8 cellular contexts compared by ENCODE assay signal in genomic region chr12:98594050-98594853, GRCh38. TPM values are rescaled to one million over a fixed set of nuclear protein-coding genes. Genes with fewer than 3 reads are reported as not detected.
A peak's percentile ranks its signal among the peaks of the same experiment; 100 is the strongest.
DNase-seq lines count a peak whose midpoint lies in the region; ATAC-seq and TF ChIP-seq lines count a peak whose summit lies in the region.

No MANE protein-coding gene starts in this region.

- H3K4me3 ChIP-seq in NT2/D1 (ENCODE audit: insufficient read length, low read depth) (peak overlapping the region; percentile 100), brain microvascular endothelial cell (ENCODE audit: low read depth, low read length) (peak overlapping the region; percentile 100), kidney epithelial cell (ENCODE audit: low read depth, low read length) (peak overlapping the region; percentile 98)

- peak overlapping the region; percentile 95 for H3K27ac ChIP-seq in brain microvascular endothelial cell

- DNase-seq in CD14-positive monocyte (ENCODE audit: low spot score) (peak; percentile 61), NT2/D1 (ENCODE audit: low read depth, low spot score) (no peak), brain microvascular endothelial cell (no peak), kidney epithelial cell (ENCODE audit: low read depth) (no peak), Kasumi-1 (lab: John Stamatoyannopoulos, UW) (no peak), NCI-H2107 (lab: John Stamatoyannopoulos, UW) (no peak)
- DNase-seq in stimulated activated CD4-positive, alpha-beta T cell treated with anti-CD3 and anti-CD28 coated beads, TNF-alpha, amount 100 ng/mL, for 4 hours (ENCODE audit: low read depth in 3 of 3), result peak in 2 of 3 experiments; percentile 9 to 12

- intact Hi-C loops in CD14-positive monocyte (cut with micrococcal nuclease), result loop anchor here (2.0 to 5.0 kb wide), 2 partner anchors 51 to 53 kb away; partner anchors contain the start of genes APAF1 (in 2 of the 2) and IKBIP (in 1 of the 2)

- H3K36me3 ChIP-seq in NT2/D1 (ENCODE audit: insufficient read depth, insufficient read length, low read length), result peaks cover 53% of the 10 kb centered on the region
- H3K36me3 ChIP-seq in brain microvascular endothelial cell (replicated peaks), result peaks cover 40% of the 10 kb centered on the region
- peaks cover 2% of the 10 kb centered on the region for H3K36me3 ChIP-seq in kidney epithelial cell (ENCODE audit: control insufficient read depth, insufficient read depth, low read length)

- H3K9me3 ChIP-seq in NT2/D1 (ENCODE audit: insufficient read depth, low read length), result no peaks in the 10 kb centered on the region

- H3K27me3 Mint-ChIP-seq in CD14-positive monocyte (ENCODE audit: low read depth in 3 of 3), result peaks cover 2% of the 10 kb centered on the region in 3 donors

- H3K4me1 Mint-ChIP-seq in CD14-positive monocyte, result peaks cover 24% of the 10 kb centered on the region

- TF ChIP-seq CTCF in CD14-positive monocyte (IDR thresholded peaks at IDR 0.05) (no peak), brain microvascular endothelial cell (IDR thresholded peaks at IDR 0.05; ENCODE audit: low read depth, low read length, missing control alignments) (no peak), kidney epithelial cell (IDR thresholded peaks at IDR 0.05; ENCODE audit: insufficient read depth, low read length, poor library complexity, severe bottlenecking) (no peak)

- peaks cover 0 to 2% (median 0%) of the 10 kb centered on the region in 7 donors for H3K9me3 Mint-ChIP-seq in CD14-positive monocyte

- peak overlapping the region; percentile 95 to 99 (median 96) for H3K27ac Mint-ChIP-seq in CD14-positive monocyte

- H3K27me3 ChIP-seq in NT2/D1 (ENCODE audit: insufficient read depth, insufficient read length) (no peaks in the 10 kb centered on the region), brain microvascular endothelial cell (replicated peaks) (no peaks in the 10 kb centered on the region), kidney epithelial cell (ENCODE audit: control insufficient read depth, insufficient read depth, low read length) (no peaks in the 10 kb centered on the region)

- no peaks in the 10 kb centered on the region for H3K4me1 ChIP-seq in NT2/D1 (ENCODE audit: insufficient read depth, insufficient read length)

- peak overlapping the region; percentile 100 for H3K9ac ChIP-seq in NT2/D1 (ENCODE audit: insufficient read length, low read depth)

- in situ Hi-C loops in brain microvascular endothelial cell (cut with HindIII; ENCODE audit: low pct_ligation_motif_present, low sequenced_read_pairs), result no loop called here

- H3K36me3 Mint-ChIP-seq in CD14-positive monocyte, result peaks cover 32 to 39% of the 10 kb centered on the region in 2 donors

- peak; percentile 1 for ATAC-seq in GM21528 (IDR thresholded peaks at IDR 0.05; ENCODE audit: low FRiP score, unreplicated experiment)

- H3K4me3 Mint-ChIP-seq in CD14-positive monocyte, result peak overlapping the region; percentile 90 to 93

RNA-seq across cellular contexts. Expression of gene SLC25A3, which starts 0.8 kb away (rescaled TPM):
- polyA plus RNA-seq in CD14-positive monocyte, result 100 to 1,000 TPM; 342 to 453 TPM
- total RNA-seq in kidney epithelial cell, result 726 and 727 TPM in 2 replicates

RNA-seq across cellular contexts. Expression of gene IKBIP, which starts 50.3 kb away (rescaled TPM):
- 10 to 100 TPM; 18.4 to 22.1 TPM for polyA plus RNA-seq in CD14-positive monocyte
- 21.2 and 28.5 TPM in 2 replicates for total RNA-seq in kidney epithelial cell

RNA-seq across cellular contexts. Expression of gene APAF1, which starts 50.8 kb away (rescaled TPM):
- polyA plus RNA-seq in CD14-positive monocyte, result 10 to 100 TPM; 29.5 to 36.7 TPM
- 12.5 and 15.7 TPM in 2 replicates for total RNA-seq in kidney epithelial cell

Comparison
In these comparisons a context has a peak if more than half of its experiments do, and no peak if none do; other contexts are left out.
1. DNase-seq: peak in CD14-positive monocyte (single experiment) and stimulated activated CD4-positive, alpha-beta T cell treated with anti-CD3 and anti-CD28 coated beads, TNF-alpha, amount 100 ng/mL, for 4 hours (2 of 3); none in NT2/D1 (single experiment), brain microvascular endothelial cell (single experiment), kidney epithelial cell (single experiment), Kasumi-1 (0 of 2) and NCI-H2107 (single experiment).
2. Peak in every context shown above with its lines, with median percentiles within 50 percentile points of each other: H3K4me3 ChIP-seq.